1 cellular context compared by ENCODE assay signal in the genomic region with DNA sequence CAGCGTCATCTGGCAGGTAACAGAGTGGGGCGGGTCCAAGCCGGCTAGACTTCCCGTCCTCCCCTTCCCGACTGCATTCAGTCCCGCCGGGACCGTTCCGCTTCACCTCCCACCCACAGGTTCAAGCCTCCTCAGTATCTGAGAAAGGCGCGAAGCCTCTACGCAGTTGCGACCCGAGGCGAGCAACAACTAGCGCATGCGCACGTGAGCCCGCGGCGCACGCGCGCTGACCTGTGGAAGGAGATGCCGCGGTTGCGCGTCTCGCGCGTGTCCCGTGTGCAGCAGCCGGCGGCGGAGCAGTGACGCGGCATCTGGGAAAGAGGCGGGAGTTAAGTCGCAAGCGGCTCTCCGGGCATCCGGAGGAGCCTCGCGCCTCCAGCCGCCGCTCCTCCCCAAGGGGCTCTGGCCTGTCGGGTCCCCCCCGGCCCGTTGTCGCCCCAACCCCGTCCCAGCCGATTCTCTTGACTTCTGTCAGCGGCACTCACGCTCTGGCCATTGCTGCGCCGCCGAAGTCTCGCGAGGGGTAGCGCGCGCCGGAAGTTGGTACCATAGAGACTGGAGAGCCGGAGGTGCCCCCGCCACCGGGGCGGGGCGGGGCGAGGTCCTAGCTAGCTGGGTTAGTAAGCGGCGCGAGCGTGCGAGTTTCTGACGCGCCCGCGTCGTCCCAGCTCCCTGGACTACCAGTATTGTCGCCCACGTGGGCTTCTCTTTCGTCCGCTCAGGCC.
TF ChIP-seq lines count a peak whose summit lies in the region.

A gene with protein sequence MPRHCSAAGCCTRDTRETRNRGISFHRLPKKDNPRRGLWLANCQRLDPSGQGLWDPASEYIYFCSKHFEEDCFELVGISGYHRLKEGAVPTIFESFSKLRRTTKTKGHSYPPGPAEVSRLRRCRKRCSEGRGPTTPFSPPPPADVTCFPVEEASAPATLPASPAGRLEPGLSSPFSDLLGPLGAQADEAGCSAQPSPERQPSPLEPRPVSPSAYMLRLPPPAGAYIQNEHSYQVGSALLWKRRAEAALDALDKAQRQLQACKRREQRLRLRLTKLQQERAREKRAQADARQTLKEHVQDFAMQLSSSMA (minus strand): TSS at position 518 of the 725 bp plus-strand sequence. CDS start 207 bp downstream, at position 311.

TF ChIP-seq in WTC11, 78 proteins besides CTCF, POLR2A, EP300 and RAD21 (continued from another document):
- TF ChIP-seq, protein P1, sequence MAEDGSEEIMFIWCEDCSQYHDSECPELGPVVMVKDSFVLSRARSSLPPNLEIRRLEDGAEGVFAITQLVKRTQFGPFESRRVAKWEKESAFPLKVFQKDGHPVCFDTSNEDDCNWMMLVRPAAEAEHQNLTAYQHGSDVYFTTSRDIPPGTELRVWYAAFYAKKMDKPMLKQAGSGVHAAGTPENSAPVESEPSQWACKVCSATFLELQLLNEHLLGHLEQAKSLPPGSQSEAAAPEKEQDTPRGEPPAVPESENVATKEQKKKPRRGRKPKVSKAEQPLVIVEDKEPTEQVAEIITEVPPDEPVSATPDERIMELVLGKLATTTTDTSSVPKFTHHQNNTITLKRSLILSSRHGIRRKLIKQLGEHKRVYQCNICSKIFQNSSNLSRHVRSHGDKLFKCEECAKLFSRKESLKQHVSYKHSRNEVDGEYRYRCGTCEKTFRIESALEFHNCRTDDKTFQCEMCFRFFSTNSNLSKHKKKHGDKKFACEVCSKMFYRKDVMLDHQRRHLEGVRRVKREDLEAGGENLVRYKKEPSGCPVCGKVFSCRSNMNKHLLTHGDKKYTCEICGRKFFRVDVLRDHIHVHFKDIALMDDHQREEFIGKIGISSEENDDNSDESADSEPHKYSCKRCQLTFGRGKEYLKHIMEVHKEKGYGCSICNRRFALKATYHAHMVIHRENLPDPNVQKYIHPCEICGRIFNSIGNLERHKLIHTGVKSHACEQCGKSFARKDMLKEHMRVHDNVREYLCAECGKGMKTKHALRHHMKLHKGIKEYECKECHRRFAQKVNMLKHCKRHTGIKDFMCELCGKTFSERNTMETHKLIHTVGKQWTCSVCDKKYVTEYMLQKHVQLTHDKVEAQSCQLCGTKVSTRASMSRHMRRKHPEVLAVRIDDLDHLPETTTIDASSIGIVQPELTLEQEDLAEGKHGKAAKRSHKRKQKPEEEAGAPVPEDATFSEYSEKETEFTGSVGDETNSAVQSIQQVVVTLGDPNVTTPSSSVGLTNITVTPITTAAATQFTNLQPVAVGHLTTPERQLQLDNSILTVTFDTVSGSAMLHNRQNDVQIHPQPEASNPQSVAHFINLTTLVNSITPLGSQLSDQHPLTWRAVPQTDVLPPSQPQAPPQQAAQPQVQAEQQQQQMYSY (CRISPR knock-in tag; IDR thresholded peaks at IDR 0.05): 0 out of 2 replicates have a peak, but pooled peaks have one; percentile 7
- TF ChIP-seq ATF1 (CRISPR knock-in tag; IDR thresholded peaks at IDR 0.05): 0 out of 2 replicates have a peak, but pooled peaks have one; percentile 59
- TF ChIP-seq, protein P2, sequence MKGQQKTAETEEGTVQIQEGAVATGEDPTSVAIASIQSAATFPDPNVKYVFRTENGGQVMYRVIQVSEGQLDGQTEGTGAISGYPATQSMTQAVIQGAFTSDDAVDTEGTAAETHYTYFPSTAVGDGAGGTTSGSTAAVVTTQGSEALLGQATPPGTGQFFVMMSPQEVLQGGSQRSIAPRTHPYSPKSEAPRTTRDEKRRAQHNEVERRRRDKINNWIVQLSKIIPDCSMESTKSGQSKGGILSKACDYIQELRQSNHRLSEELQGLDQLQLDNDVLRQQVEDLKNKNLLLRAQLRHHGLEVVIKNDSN (CRISPR knock-in tag; IDR thresholded peaks at IDR 0.05): 0 out of 2 replicates have a peak, but pooled peaks have one; percentile 15
- peak; percentile 75 for TF ChIP-seq ZNF232 (CRISPR knock-in tag; IDR thresholded peaks at IDR 0.05)
- no peak for TF ChIP-seq ZNF416 (CRISPR knock-in tag; IDR thresholded peaks at IDR 0.05)
- TF ChIP-seq, protein P3, sequence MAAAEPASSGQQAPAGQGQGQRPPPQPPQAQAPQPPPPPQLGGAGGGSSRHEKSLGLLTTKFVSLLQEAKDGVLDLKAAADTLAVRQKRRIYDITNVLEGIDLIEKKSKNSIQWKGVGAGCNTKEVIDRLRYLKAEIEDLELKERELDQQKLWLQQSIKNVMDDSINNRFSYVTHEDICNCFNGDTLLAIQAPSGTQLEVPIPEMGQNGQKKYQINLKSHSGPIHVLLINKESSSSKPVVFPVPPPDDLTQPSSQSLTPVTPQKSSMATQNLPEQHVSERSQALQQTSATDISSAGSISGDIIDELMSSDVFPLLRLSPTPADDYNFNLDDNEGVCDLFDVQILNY (CRISPR knock-in tag; IDR thresholded peaks at IDR 0.05): 0 out of 2 replicates have a peak, but pooled peaks have one; percentile 36
- TF ChIP-seq ETV6 (CRISPR knock-in tag; IDR thresholded peaks at IDR 0.05): peak; percentile 84
- TF ChIP-seq GTF2I (CRISPR knock-in tag; conservative IDR thresholded peaks at IDR 0.05): no peak
- peak; percentile 73; the same call in 1 of the 2 replicates for TF ChIP-seq CREB1 (CRISPR knock-in tag; IDR thresholded peaks at IDR 0.05)
- TF ChIP-seq CREM (CRISPR knock-in tag; IDR thresholded peaks at IDR 0.05): peak; percentile 62
- TF ChIP-seq, protein P4, sequence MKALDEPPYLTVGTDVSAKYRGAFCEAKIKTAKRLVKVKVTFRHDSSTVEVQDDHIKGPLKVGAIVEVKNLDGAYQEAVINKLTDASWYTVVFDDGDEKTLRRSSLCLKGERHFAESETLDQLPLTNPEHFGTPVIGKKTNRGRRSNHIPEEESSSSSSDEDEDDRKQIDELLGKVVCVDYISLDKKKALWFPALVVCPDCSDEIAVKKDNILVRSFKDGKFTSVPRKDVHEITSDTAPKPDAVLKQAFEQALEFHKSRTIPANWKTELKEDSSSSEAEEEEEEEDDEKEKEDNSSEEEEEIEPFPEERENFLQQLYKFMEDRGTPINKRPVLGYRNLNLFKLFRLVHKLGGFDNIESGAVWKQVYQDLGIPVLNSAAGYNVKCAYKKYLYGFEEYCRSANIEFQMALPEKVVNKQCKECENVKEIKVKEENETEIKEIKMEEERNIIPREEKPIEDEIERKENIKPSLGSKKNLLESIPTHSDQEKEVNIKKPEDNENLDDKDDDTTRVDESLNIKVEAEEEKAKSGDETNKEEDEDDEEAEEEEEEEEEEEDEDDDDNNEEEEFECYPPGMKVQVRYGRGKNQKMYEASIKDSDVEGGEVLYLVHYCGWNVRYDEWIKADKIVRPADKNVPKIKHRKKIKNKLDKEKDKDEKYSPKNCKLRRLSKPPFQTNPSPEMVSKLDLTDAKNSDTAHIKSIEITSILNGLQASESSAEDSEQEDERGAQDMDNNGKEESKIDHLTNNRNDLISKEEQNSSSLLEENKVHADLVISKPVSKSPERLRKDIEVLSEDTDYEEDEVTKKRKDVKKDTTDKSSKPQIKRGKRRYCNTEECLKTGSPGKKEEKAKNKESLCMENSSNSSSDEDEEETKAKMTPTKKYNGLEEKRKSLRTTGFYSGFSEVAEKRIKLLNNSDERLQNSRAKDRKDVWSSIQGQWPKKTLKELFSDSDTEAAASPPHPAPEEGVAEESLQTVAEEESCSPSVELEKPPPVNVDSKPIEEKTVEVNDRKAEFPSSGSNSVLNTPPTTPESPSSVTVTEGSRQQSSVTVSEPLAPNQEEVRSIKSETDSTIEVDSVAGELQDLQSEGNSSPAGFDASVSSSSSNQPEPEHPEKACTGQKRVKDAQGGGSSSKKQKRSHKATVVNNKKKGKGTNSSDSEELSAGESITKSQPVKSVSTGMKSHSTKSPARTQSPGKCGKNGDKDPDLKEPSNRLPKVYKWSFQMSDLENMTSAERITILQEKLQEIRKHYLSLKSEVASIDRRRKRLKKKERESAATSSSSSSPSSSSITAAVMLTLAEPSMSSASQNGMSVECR (CRISPR knock-in tag; IDR thresholded peaks at IDR 0.05; ENCODE audit: borderline replicate concordance): peak; percentile 81; the same call in 1 of the 2 replicates
- TF ChIP-seq, protein P5, sequence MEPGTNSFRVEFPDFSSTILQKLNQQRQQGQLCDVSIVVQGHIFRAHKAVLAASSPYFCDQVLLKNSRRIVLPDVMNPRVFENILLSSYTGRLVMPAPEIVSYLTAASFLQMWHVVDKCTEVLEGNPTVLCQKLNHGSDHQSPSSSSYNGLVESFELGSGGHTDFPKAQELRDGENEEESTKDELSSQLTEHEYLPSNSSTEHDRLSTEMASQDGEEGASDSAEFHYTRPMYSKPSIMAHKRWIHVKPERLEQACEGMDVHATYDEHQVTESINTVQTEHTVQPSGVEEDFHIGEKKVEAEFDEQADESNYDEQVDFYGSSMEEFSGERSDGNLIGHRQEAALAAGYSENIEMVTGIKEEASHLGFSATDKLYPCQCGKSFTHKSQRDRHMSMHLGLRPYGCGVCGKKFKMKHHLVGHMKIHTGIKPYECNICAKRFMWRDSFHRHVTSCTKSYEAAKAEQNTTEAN (CRISPR knock-in tag; IDR thresholded peaks at IDR 0.05): peak; percentile 88; the same call in 1 of the 2 replicates
- TF ChIP-seq, protein P6, sequence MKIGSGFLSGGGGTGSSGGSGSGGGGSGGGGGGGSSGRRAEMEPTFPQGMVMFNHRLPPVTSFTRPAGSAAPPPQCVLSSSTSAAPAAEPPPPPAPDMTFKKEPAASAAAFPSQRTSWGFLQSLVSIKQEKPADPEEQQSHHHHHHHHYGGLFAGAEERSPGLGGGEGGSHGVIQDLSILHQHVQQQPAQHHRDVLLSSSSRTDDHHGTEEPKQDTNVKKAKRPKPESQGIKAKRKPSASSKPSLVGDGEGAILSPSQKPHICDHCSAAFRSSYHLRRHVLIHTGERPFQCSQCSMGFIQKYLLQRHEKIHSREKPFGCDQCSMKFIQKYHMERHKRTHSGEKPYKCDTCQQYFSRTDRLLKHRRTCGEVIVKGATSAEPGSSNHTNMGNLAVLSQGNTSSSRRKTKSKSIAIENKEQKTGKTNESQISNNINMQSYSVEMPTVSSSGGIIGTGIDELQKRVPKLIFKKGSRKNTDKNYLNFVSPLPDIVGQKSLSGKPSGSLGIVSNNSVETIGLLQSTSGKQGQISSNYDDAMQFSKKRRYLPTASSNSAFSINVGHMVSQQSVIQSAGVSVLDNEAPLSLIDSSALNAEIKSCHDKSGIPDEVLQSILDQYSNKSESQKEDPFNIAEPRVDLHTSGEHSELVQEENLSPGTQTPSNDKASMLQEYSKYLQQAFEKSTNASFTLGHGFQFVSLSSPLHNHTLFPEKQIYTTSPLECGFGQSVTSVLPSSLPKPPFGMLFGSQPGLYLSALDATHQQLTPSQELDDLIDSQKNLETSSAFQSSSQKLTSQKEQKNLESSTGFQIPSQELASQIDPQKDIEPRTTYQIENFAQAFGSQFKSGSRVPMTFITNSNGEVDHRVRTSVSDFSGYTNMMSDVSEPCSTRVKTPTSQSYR (CRISPR knock-in tag; IDR thresholded peaks at IDR 0.05): peak; percentile 94
- peak; percentile 72 for TF ChIP-seq SP1 (CRISPR knock-in tag; conservative IDR thresholded peaks at IDR 0.05)
- TF ChIP-seq NR2C2 (CRISPR knock-in tag; IDR thresholded peaks at IDR 0.05): peak; percentile 65
- peak; percentile 80 for TF ChIP-seq FOXP1 (CRISPR knock-in tag; IDR thresholded peaks at IDR 0.05; ENCODE audit: borderline replicate concordance)
- peak; percentile 82; the same call in 1 of the 2 replicates for TF ChIP-seq NFE2L1 (CRISPR knock-in tag; IDR thresholded peaks at IDR 0.05)
- TF ChIP-seq, protein P7, sequence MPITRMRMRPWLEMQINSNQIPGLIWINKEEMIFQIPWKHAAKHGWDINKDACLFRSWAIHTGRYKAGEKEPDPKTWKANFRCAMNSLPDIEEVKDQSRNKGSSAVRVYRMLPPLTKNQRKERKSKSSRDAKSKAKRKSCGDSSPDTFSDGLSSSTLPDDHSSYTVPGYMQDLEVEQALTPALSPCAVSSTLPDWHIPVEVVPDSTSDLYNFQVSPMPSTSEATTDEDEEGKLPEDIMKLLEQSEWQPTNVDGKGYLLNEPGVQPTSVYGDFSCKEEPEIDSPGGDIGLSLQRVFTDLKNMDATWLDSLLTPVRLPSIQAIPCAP (CRISPR knock-in tag; IDR thresholded peaks at IDR 0.05): peak; percentile 94
- TF ChIP-seq FOXK1 (CRISPR knock-in tag; IDR thresholded peaks at IDR 0.05): peak; percentile 89
- TF ChIP-seq KAT7 (CRISPR knock-in tag; IDR thresholded peaks at IDR 0.05; ENCODE audit: borderline replicate concordance): no peak
- TF ChIP-seq NR1H2 (CRISPR knock-in tag; IDR thresholded peaks at IDR 0.05): 0 out of 2 replicates have a peak, but pooled peaks have one; percentile 78
- peak; percentile 47; the same call in 1 of the 2 replicates for TF ChIP-seq RELA (CRISPR knock-in tag; IDR thresholded peaks at IDR 0.05; ENCODE audit: borderline replicate concordance)
- no peak for TF ChIP-seq TEAD1 (CRISPR knock-in tag; IDR thresholded peaks at IDR 0.05)
- TF ChIP-seq, protein P8, sequence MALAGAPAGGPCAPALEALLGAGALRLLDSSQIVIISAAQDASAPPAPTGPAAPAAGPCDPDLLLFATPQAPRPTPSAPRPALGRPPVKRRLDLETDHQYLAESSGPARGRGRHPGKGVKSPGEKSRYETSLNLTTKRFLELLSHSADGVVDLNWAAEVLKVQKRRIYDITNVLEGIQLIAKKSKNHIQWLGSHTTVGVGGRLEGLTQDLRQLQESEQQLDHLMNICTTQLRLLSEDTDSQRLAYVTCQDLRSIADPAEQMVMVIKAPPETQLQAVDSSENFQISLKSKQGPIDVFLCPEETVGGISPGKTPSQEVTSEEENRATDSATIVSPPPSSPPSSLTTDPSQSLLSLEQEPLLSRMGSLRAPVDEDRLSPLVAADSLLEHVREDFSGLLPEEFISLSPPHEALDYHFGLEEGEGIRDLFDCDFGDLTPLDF (CRISPR knock-in tag; IDR thresholded peaks at IDR 0.05): peak; percentile 89
- no peak for TF ChIP-seq ELF4 (CRISPR knock-in tag; IDR thresholded peaks at IDR 0.05; ENCODE audit: low read depth)
- peak; percentile 72 for TF ChIP-seq GABPB1 (CRISPR knock-in tag; IDR thresholded peaks at IDR 0.05)
- TF ChIP-seq, protein P9, sequence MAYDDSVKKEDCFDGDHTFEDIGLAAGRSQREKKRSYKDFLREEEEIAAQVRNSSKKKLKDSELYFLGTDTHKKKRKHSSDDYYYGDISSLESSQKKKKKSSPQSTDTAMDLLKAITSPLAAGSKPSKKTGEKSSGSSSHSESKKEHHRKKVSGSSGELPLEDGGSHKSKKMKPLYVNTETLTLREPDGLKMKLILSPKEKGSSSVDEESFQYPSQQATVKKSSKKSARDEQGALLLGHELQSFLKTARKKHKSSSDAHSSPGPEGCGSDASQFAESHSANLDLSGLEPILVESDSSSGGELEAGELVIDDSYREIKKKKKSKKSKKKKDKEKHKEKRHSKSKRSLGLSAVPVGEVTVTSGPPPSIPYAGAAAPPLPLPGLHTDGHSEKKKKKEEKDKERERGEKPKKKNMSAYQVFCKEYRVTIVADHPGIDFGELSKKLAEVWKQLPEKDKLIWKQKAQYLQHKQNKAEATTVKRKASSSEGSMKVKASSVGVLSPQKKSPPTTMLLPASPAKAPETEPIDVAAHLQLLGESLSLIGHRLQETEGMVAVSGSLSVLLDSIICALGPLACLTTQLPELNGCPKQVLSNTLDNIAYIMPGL (CRISPR knock-in tag; IDR thresholded peaks at IDR 0.05): peak; percentile 20; the same call in 1 of the 2 replicates
